In the genomic region with DNA sequence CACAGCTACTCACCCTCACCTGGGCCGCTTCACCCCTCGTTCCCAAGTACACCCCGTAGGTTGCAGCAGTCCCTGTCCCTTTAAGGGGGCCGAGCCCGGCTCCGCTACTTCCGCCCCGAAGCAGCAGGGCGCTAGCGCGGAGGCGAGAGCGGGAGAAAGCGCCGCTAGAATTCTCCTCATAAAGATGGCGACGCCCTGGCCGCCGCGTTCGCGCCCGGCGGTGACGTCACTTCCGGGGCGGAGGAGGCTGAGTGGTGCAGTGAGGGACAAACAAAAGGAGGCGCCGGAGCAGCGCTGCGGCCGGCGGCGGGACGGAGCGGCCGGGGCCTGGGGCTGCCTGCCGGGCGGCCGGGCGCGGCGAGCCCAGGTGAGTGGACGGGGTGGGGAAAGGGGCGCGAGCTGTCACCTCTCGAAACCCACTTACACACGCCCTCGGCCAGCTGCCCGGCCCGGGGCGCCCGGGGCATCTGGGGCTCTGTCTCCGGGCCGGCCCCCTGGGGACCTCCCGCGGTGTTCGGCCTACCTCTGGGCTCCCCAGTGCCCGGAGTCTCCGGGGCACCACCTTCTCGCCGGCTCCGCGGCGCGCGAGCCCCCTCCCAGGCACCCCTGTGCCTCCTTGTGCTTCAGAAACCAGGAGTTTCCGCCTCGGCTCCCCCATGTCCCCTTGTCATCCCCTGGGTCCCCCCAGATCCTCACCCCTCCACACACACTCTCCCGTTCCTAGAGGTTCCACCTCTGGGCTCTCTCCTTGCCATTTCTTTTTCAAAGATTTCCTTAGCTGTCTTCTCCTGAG, we compare ENCODE assay signal across 8 cellular contexts. TPM values are rescaled to one million over a fixed set of nuclear protein-coding genes. Genes with fewer than 3 reads are reported as not detected.
DNase-seq lines count a peak whose midpoint lies in the region; ATAC-seq and TF ChIP-seq lines count a peak whose summit lies in the region.

A gene (minus strand): TSS at position 67 of the 793 bp plus-strand sequence. CDS start 36,545 bp downstream, outside the sequence.
A gene (plus strand): TSS at position 250 of the 793 bp plus-strand sequence. CDS start 25,032 bp downstream, outside the sequence.

- DNase-seq in NCI-H2081 treated with DMSO at 0.1 percent for 48 hours (lab: John Stamatoyannopoulos, UW) (peak; percentile 83), T1000 (lab: John Stamatoyannopoulos, UW) (peak; percentile 89), astrocyte of the hippocampus (ENCODE audit: low read depth, low spot score) (peak; percentile 99), hepatocyte (ENCODE audit: low spot score) (peak; percentile 98), renal cortical epithelial cell (ENCODE audit: low read depth) (peak; percentile 86)

- ATAC-seq in GM18519 (IDR thresholded peaks at IDR 0.05; ENCODE audit: low FRiP score, unreplicated experiment) (peak; percentile 76), HG03045 (IDR thresholded peaks at IDR 0.05; ENCODE audit: unreplicated experiment) (peak; percentile 89)

- H4K20me1 ChIP-seq in hepatocyte (ENCODE audit: insufficient read depth, poor library complexity, severe bottlenecking): peaks cover 5% of the 10 kb centered on the region

- under 1% methylated on average over 41 of the region's 70 CpGs for WGBS in hepatocyte (ENCODE audit: low lambda C conversion rate, missing lambda C conversion rate)

- H3K4me3 ChIP-seq in hepatocyte: peak within 1 kb of the TSS; percentile 69

- no peaks in the 10 kb centered on the region for H3K27me3 ChIP-seq in hepatocyte

- no peaks in the 10 kb centered on the region for H3K36me3 ChIP-seq in hepatocyte (replicated peaks; ENCODE audit: insufficient read depth, low read depth)

- H3K27ac ChIP-seq in 22Rv1: peak within 1 kb of the TSS; percentile 93
- peak within 1 kb of the TSS; percentile 92 for H3K27ac ChIP-seq in hepatocyte

- peaks cover 52% of the 10 kb centered on the region for H3K79me2 ChIP-seq in hepatocyte

- H3K4me2 ChIP-seq in hepatocyte: peak within 1 kb of the TSS; percentile 97

- H2AFZ ChIP-seq in hepatocyte: peak within 1 kb of the TSS; percentile 87

- no peaks in the 10 kb centered on the region for H3K9me3 ChIP-seq in hepatocyte (ENCODE audit: low read depth)

- peak; percentile 18; the same call in 1 of the 2 replicates for TF ChIP-seq CTCF in 22Rv1 (IDR thresholded peaks at IDR 0.05)
- TF ChIP-seq CTCF in hepatocyte (IDR thresholded peaks at IDR 0.05; ENCODE audit: poor library complexity): no peak

- H3K4me1 ChIP-seq in hepatocyte (ENCODE audit: insufficient read depth): peaks cover 5% of the 10 kb centered on the region

- no peaks in the 10 kb centered on the region for H3K9me2 ChIP-seq in hepatocyte (replicated peaks; ENCODE audit: insufficient read depth)

RNA-seq across cellular contexts. Expression of the first gene that starts in this region (rescaled TPM):
- total RNA-seq in hepatocyte (5.1 and 7.9 TPM in 2 replicates), renal cortical epithelial cell (9.9 and 10.5 TPM in 2 replicates)
- 8.4 and 8.7 TPM in 2 replicates for polyA plus RNA-seq in hepatocyte

RNA-seq across cellular contexts. Expression of the second gene that starts in this region (rescaled TPM):
- 28.8 and 30.7 TPM in 2 replicates for total RNA-seq in hepatocyte
- polyA plus RNA-seq in hepatocyte: 46.8 and 55.6 TPM in 2 replicates
- 44.4 and 47.4 TPM in 2 replicates for total RNA-seq in renal cortical epithelial cell

Comparison
In these comparisons a context has a peak if more than half of its experiments do, and no peak if none do; other contexts are left out.
1. Peak in every context shown above with its lines: DNase-seq, ATAC-seq, H3K4me3 ChIP-seq and H3K27ac ChIP-seq.